15 cellular contexts compared by ENCODE assay signal in genomic region chr10:533611-534566, GRCh38.
DNase-seq lines count a peak whose midpoint lies in the region; ATAC-seq and TF ChIP-seq lines count a peak whose summit lies in the region.
"Had no signal": no experiment of that assay in that cellular context is flagged by ENCODE, and none has a peak within 500 bp of the region (broad histone marks: within the 10 kb centered on the region; RNA-seq: fewer than 3 reads in every experiment).

No MANE protein-coding gene starts in this region.

- 82 to 90% methylated on average over 22 of the region's 22 CpGs for WGBS in sigmoid colon, 2 donors

- H3K4me3 ChIP-seq in sigmoid colon (no peak overlapping the region), H7 (ENCODE audit: insufficient read depth, low read depth, low read length) (no peak overlapping the region)
- H3K4me3 ChIP-seq: A549 had no signal

- no peaks in the 10 kb centered on the region for H3K9me3 ChIP-seq in sigmoid colon
- H3K9me3 ChIP-seq: A549, Caco-2 had no signal

- H3K4me1 Mint-ChIP-seq in glutamatergic neuron (ENCODE audit: low read depth, unreplicated experiment), result peaks cover 53% of the 10 kb centered on the region
- H3K4me1 Mint-ChIP-seq: IgD-negative memory B cell had no signal

- peaks cover 0 to 48% (median 33%) of the 10 kb centered on the region in 4 donors for H3K4me1 ChIP-seq in sigmoid colon
- H3K4me1 ChIP-seq: A549 had no signal

- TF ChIP-seq POLR2A in sigmoid colon (IDR thresholded peaks at IDR 0.05), result no peak

- peaks cover 10% of the 10 kb centered on the region for H3K9me3 Mint-ChIP-seq in glutamatergic neuron (ENCODE audit: unreplicated experiment)
- H3K9me3 Mint-ChIP-seq: IgD-negative memory B cell had no signal

- no peak for ATAC-seq in HG03108 (IDR thresholded peaks at IDR 0.05; ENCODE audit: unreplicated experiment)
- ATAC-seq: A549 had no signal

- TF ChIP-seq CTCF in glutamatergic neuron (IDR thresholded peaks at IDR 0.05; ENCODE audit: partially characterized antibody, unreplicated experiment) (no peak), sigmoid colon (IDR thresholded peaks at IDR 0.05) (no peak)

- H3K36me3 ChIP-seq in sigmoid colon (no peaks in the 10 kb centered on the region), H7 (replicated peaks; ENCODE audit: control insufficient read depth, insufficient read depth, low read length) (no peaks in the 10 kb centered on the region)

- peak overlapping the region; percentile 71 for H3K4me3 Mint-ChIP-seq in glutamatergic neuron (ENCODE audit: unreplicated experiment)

- DNase-seq in NCI-H82 (lab: John Stamatoyannopoulos, UW) (peak; percentile 11), NCI-H82 treated with DMSO at 0.1 percent for 48 hours (lab: John Stamatoyannopoulos, UW; ENCODE audit: unreplicated experiment) (no peak), NCI-H69 (lab: John Stamatoyannopoulos, UW) (peak; percentile 40), glutamatergic neuron (peak; percentile 21), sigmoid colon (peak; percentile 56), H7 (no peak), pons (ENCODE audit: low spot score) (no peak)
- DNase-seq: NCI-H1048, NCI-H446 treated with DMSO at 0.1 percent for 48 hours, OCI-M1, RPMI8226 had no signal

- intact Hi-C loops in sigmoid colon (cut with DNase I), result no loop called here

- no peaks in the 10 kb centered on the region for H3K36me3 Mint-ChIP-seq in glutamatergic neuron (ENCODE audit: unreplicated experiment)
- H3K36me3 Mint-ChIP-seq: IgD-negative memory B cell had no signal

- no peak for TF ChIP-seq EP300 in sigmoid colon (IDR thresholded peaks at IDR 0.05)

- no peak overlapping the region for H3K27ac ChIP-seq in sigmoid colon
- H3K27ac ChIP-seq: A549 had no signal

- H3K27me3 ChIP-seq in sigmoid colon (no peaks in the 10 kb centered on the region), H7 (ENCODE audit: control insufficient read depth, insufficient read depth, low read length) (no peaks in the 10 kb centered on the region)

- peak overlapping the region; percentile 56 for H3K27ac Mint-ChIP-seq in glutamatergic neuron (ENCODE audit: unreplicated experiment)
- H3K27ac Mint-ChIP-seq: IgD-negative memory B cell had no signal

- peaks cover 9% of the 10 kb centered on the region for H3K27me3 Mint-ChIP-seq in glutamatergic neuron (ENCODE audit: unreplicated experiment)

Comparison
In these comparisons a context has a peak if more than half of its experiments do, and no peak if none do; other contexts are left out.
1. DNase-seq: peak in NCI-H82 (single experiment), NCI-H69 (single experiment), glutamatergic neuron (single experiment) and sigmoid colon (single experiment); none in NCI-H82 treated with DMSO at 0.1 percent for 48 hours (single experiment), H7 (single experiment) and pons (single experiment).